ENCODE assay signal across 8 cellular contexts in genomic region chr12:124767075-124767821, GRCh38.
DNase-seq lines count a peak whose midpoint lies in the region; ATAC-seq, FAIRE-seq and TF ChIP-seq lines count a peak whose summit lies in the region.

No MANE protein-coding gene starts in this region.

- H3K4me3 Mint-ChIP-seq in glutamatergic neuron (ENCODE audit: unreplicated experiment) = no peak overlapping the region

- DNase-seq in DMS79 (lab: John Stamatoyannopoulos, UW) (peak; percentile 31), SHP77 (lab: John Stamatoyannopoulos, UW) (peak; percentile 50 to 56), activated gamma-delta T cell treated with Interleukin-2 at 50 U/mL for 16 hours (peak; percentile 86), glutamatergic neuron (peak; percentile 96), posterior vena cava (ENCODE audit: low spot score) (peak; percentile 96), urothelium cell line (ENCODE audit: low spot score) (peak; percentile 83)
- DNase-seq in Jurkat, Clone E6-1 (ENCODE audit: low read depth, low spot score) = peak; percentile 69

- H3K4me1 Mint-ChIP-seq in glutamatergic neuron (ENCODE audit: low read depth, unreplicated experiment) = peaks cover 23% of the 10 kb centered on the region

- peak; percentile 100 for TF ChIP-seq CTCF in glutamatergic neuron (IDR thresholded peaks at IDR 0.05; ENCODE audit: partially characterized antibody, unreplicated experiment)

- peak; percentile 60 for ATAC-seq in GM21528 (IDR thresholded peaks at IDR 0.05; ENCODE audit: low FRiP score, unreplicated experiment)

- no peak overlapping the region for H3K4me3 ChIP-seq in Jurkat, Clone E6-1 (ENCODE audit: low read length)

- no peak for FAIRE-seq in urothelium cell line (lab: Jason Lieb, UNC)

- H3K36me3 Mint-ChIP-seq in glutamatergic neuron (ENCODE audit: unreplicated experiment) = peaks cover 5% of the 10 kb centered on the region

- peaks cover 19% of the 10 kb centered on the region for H3K9me3 Mint-ChIP-seq in glutamatergic neuron (ENCODE audit: unreplicated experiment)

- peak overlapping the region; percentile 88 for H3K27ac Mint-ChIP-seq in glutamatergic neuron (ENCODE audit: unreplicated experiment)

- intact Hi-C loops in posterior vena cava (cut with DNase I) = loop anchor here (2.0 to 10.0 kb wide), 3 partner anchors 142 to 422 kb away; no protein-coding TSS in a partner anchor

- peaks cover 13% of the 10 kb centered on the region for H3K27me3 Mint-ChIP-seq in glutamatergic neuron (ENCODE audit: unreplicated experiment)

Comparison
In these comparisons a context has a peak if more than half of its experiments do, and no peak if none do; other contexts are left out.
1. DNase-seq: peak in every context shown above with its lines; median percentile 96 in glutamatergic neuron; 96 in posterior vena cava; 86 in activated gamma-delta T cell treated with Interleukin-2 at 50 U/mL for 16 hours; 83 in urothelium cell line; 69 in Jurkat, Clone E6-1; 53 in SHP77; 31 in DMS79.